ENCODE assay signal across 7 cellular contexts in the genomic region with DNA sequence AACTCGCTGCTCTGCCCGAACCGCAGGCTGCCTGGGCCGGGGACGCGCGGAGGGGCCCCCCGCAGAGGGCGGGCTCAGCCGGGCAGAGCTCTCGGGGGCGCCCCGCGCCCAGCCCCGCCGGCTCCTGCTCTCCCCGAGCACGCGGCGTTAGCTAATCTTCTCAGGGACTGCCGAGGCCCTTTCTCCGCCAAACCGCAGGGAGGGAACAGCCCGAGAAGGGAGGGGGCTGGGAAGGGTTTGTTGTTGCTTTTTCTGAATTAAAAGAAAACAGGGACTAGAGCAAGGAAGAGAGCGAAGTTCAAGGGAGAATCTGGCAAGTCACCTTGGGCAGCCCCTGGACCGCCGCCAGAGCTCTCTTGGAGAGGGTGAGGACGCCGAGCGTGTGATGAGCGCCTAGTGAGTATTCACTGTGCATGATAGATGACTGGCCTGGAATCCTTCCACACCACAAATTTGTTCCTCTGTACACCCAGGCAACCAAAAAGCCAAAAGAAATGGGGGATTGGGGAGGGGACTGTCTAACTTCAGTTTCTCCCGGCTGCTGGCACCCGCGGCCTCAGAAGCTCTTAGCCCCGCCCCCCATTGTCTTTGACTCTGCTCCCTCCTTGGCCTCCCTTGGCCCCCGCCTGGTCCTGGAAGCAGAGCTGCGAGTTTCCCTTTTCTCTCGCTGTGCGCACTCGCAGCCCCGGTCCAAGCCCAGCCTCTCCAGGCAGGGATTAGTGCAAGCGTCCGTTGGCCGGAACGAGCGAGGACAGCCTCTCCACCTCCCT. TPM values are rescaled to one million over a fixed set of nuclear protein-coding genes. Genes with fewer than 3 reads are reported as not detected.
DNase-seq lines count a peak whose midpoint lies in the region; ATAC-seq, FAIRE-seq and TF ChIP-seq lines count a peak whose summit lies in the region.

No MANE protein-coding gene starts in this region.

- no peaks in the 10 kb centered on the region for H3K9me3 ChIP-seq in HUES64 (ENCODE audit: insufficient read depth, low read depth, low read length)

- H3K27ac Mint-ChIP-seq in endothelial cell (ENCODE audit: unreplicated experiment): no peak overlapping the region

- H3K9ac ChIP-seq in HUES64 (ENCODE audit: low read depth, low read length): peak overlapping the region; percentile 44

- TF ChIP-seq POLR2A in GM18505 (IDR thresholded peaks at IDR 0.05; ENCODE audit: borderline replicate concordance, extremely low read depth, insufficient read depth, insufficient read length) (no peak), GM12891 (IDR thresholded peaks at IDR 0.05; ENCODE audit: low read depth, low read length) (no peak)

- TF ChIP-seq CTCF in endothelial cell (IDR thresholded peaks at IDR 0.05; ENCODE audit: unreplicated experiment): no peak

- no peaks in the 10 kb centered on the region for H3K36me3 Mint-ChIP-seq in endothelial cell (ENCODE audit: low read depth, unreplicated experiment)

- ATAC-seq in GM18505 (IDR thresholded peaks at IDR 0.05; ENCODE audit: unreplicated experiment): peak; percentile 68
- peak; percentile 69 for ATAC-seq in stimulated activated naive CD8-positive, alpha-beta T cell treated with anti-CD3 and anti-CD28 coated beads, Interleukin-15, Interleukin-2, amounts not matched to agents 100 U/mL and 50 U/mL, for 24 hours

- H3K4me1 ChIP-seq in HUES64 (ENCODE audit: insufficient read depth, low read length): 0 out of 2 replicates have a peak, but pooled peaks cover 7% of the 10 kb centered on the region

- H3K27me3 ChIP-seq in HUES64 (ENCODE audit: insufficient read depth, low read length): peaks cover 50% of the 10 kb centered on the region

- peak; percentile 19 for DNase-seq in activated CD4-positive, alpha-beta T cell treated with anti-CD3 and anti-CD28 coated beads, Interleukin-2, amount 50 U/mL, for 1 hour
- DNase-seq in endothelial cell (ENCODE audit: low spot score) (peak; percentile 79), medulla oblongata (ENCODE audit: extremely low spot score) (peak; percentile 89), GM12891 (ENCODE audit: insufficient read length, low spot score) (no peak)
- DNase-seq in stimulated activated naive CD8-positive, alpha-beta T cell treated with anti-CD3 and anti-CD28 coated beads, Interleukin-15, Interleukin-2, amounts not matched to agents 100 U/mL and 50 U/mL, for 24 hours: peak; percentile 52

- no peak overlapping the region for H3K27ac ChIP-seq in HUES64 (ENCODE audit: low read depth, low read length)

- no peak for FAIRE-seq in GM12891 (lab: Jason Lieb, UNC)

- peak overlapping the region; percentile 67 for H3K4me3 ChIP-seq in HUES64 (ENCODE audit: low read length)

- whole genome bisulfite sequencing in HUES64: under 1% methylated on average over 46 of the region's 46 CpGs

- peaks cover 6% of the 10 kb centered on the region for H3K27me3 Mint-ChIP-seq in endothelial cell (ENCODE audit: unreplicated experiment)

- peak overlapping the region; percentile 81 for H3K4me3 Mint-ChIP-seq in endothelial cell (ENCODE audit: unreplicated experiment)

- peaks cover 7% of the 10 kb centered on the region for H3K4me1 Mint-ChIP-seq in endothelial cell (ENCODE audit: unreplicated experiment)

- no peaks in the 10 kb centered on the region for H3K9me3 Mint-ChIP-seq in endothelial cell (ENCODE audit: unreplicated experiment)

- H3K36me3 ChIP-seq in HUES64 (ENCODE audit: insufficient read depth, low read length): no peaks in the 10 kb centered on the region

TF ChIP-seq in GM12891, 5 proteins besides CTCF, POLR2A, EP300 and RAD21:
- TF ChIP-seq POLR2AphosphoS5 (IDR thresholded peaks at IDR 0.05; ENCODE audit: low read depth, low read length) (no peak), PAX5 (IDR thresholded peaks at IDR 0.05; ENCODE audit: insufficient read depth, low read length, severe bottlenecking) (no peak), SPI1 (IDR thresholded peaks at IDR 0.05; ENCODE audit: low read depth, low read length) (no peak), POU2F2 (IDR thresholded peaks at IDR 0.05; ENCODE audit: low read depth, low read length) (no peak), TAF1 (IDR thresholded peaks at IDR 0.05; ENCODE audit: low read depth, low read length) (no peak)
TF ChIP-seq in GM12891: peak in this region for 0.

RNA-seq across cellular contexts. Expression of gene LMX1A, which starts 19.7 kb away (rescaled TPM):
- polyA plus RNA-seq in HUES64 (2013, experiment 1 of 2): 0.45 TPM
- 0.25 TPM for polyA plus RNA-seq in HUES64 (2013, experiment 2 of 2)
- not detected for total RNA-seq in endothelial cell (ENCODE audit: unreplicated experiment)
- not detected for polyA plus RNA-seq in GM12891 (2012; ENCODE audit: low read depth, missing spikeins)
